In genomic region chrX:18893536-18893935, GRCh38 we compare ENCODE assay signal across 25 cellular contexts.
DNase-seq lines count a peak whose midpoint lies in the region; ATAC-seq, FAIRE-seq and TF ChIP-seq lines count a peak whose summit lies in the region.
"Had no signal": no experiment of that assay in that cellular context is flagged by ENCODE, and none has a peak within 500 bp of the region (broad histone marks: within the 10 kb centered on the region; RNA-seq: fewer than 3 reads in every experiment).

No MANE protein-coding gene starts in this region.

- TF ChIP-seq CTCF in chondrocyte (IDR thresholded peaks at IDR 0.05): no peak

- H3K36me3 Mint-ChIP-seq in chondrocyte (ENCODE audit: low read depth): peaks cover 2% of the 10 kb centered on the region
- H3K36me3 Mint-ChIP-seq in activated naive CD8-positive, alpha-beta T cell treated with anti-CD3 and anti-CD28 coated beads for 36 hours: no peaks in the 10 kb centered on the region

- ATAC-seq in left lobe of liver: peak; percentile 7
- ATAC-seq: A549, GM12878, GM23338, HCT116 had no signal

- intact Hi-C loops in posterior vena cava (cut with DNase I): loop anchor here (5.0 to 10.0 kb wide), 3 partner anchors 219 to 479 kb away; partner anchors contain the start of gene RS1 (in 1 of the 2)

- FAIRE-seq in urothelium cell line (lab: Jason Lieb, UNC): no peak
- FAIRE-seq: A549, D721Med, GM12878, GM19239 had no signal

- H3K4me1 Mint-ChIP-seq in chondrocyte (ENCODE audit: low read depth): peaks cover 19% of the 10 kb centered on the region
- H3K4me1 Mint-ChIP-seq in activated naive CD8-positive, alpha-beta T cell treated with anti-CD3 and anti-CD28 coated beads for 36 hours: peaks cover 4% of the 10 kb centered on the region
- H3K4me1 Mint-ChIP-seq: CD14-positive monocyte; CD8-positive, alpha-beta memory T cell had no signal

- H3K4me3 Mint-ChIP-seq in chondrocyte (ENCODE audit: unreplicated experiment): no peak overlapping the region
- H3K4me3 Mint-ChIP-seq in activated naive CD8-positive, alpha-beta T cell treated with anti-CD3 and anti-CD28 coated beads for 36 hours: no peak overlapping the region
- H3K4me3 Mint-ChIP-seq: CD14-positive monocyte; CD4-positive, alpha-beta T cell; CD8-positive, alpha-beta memory T cell; GM23338; H9 had no signal

- peaks cover 3% of the 10 kb centered on the region for H3K9me3 Mint-ChIP-seq in chondrocyte (ENCODE audit: low read depth)
- H3K9me3 Mint-ChIP-seq in activated naive CD8-positive, alpha-beta T cell treated with anti-CD3 and anti-CD28 coated beads for 36 hours: no peaks in the 10 kb centered on the region
- H3K9me3 Mint-ChIP-seq: CD4-positive, alpha-beta T cell; GM23338 had no signal

- no peaks in the 10 kb centered on the region for H3K27me3 Mint-ChIP-seq in chondrocyte (ENCODE audit: low read depth)
- no peaks in the 10 kb centered on the region for H3K27me3 Mint-ChIP-seq in activated naive CD8-positive, alpha-beta T cell treated with anti-CD3 and anti-CD28 coated beads for 36 hours
- H3K27me3 Mint-ChIP-seq: CD4-positive, alpha-beta T cell; CD8-positive, alpha-beta memory T cell had no signal

- DNase-seq in chondrocyte (ENCODE audit: low spot score) (peak; percentile 67), left lobe of liver (ENCODE audit: low spot score) (no peak), posterior vena cava (ENCODE audit: low spot score) (peak; percentile 49), urothelium cell line (ENCODE audit: low spot score) (no peak)
- no peak for DNase-seq in effector CD4-positive, alpha-beta T cell
- DNase-seq in activated T-cell treated with anti-CD3 and anti-CD28 coated beads, Interleukin-2, amount 50 U/mL, for 1 hour: no peak
- no peak for DNase-seq in activated naive CD8-positive, alpha-beta T cell treated with anti-CD3 and anti-CD28 coated beads for 36 hours
- DNase-seq: 8988T; ACHN; AML-193; BE2C; CD4-positive, alpha-beta T cell; CD8-positive, alpha-beta memory T cell; DMS 273 treated with DMSO at 0.1 percent for 48 hours; DMS79; EL; GDM1 had no signal

- no peak overlapping the region for H3K27ac Mint-ChIP-seq in chondrocyte (ENCODE audit: unreplicated experiment)
- no peak overlapping the region for H3K27ac Mint-ChIP-seq in activated naive CD8-positive, alpha-beta T cell treated with anti-CD3 and anti-CD28 coated beads for 36 hours
- H3K27ac Mint-ChIP-seq: CD14-positive monocyte; CD4-positive, alpha-beta T cell; CD8-positive, alpha-beta memory T cell; GM23338; H9 had no signal

Comparison
In these comparisons a context has a peak if more than half of its experiments do, and no peak if none do; other contexts are left out.
1. DNase-seq: peak in chondrocyte (single experiment) and posterior vena cava (single experiment); none in left lobe of liver (single experiment), effector CD4-positive, alpha-beta T cell (single experiment), activated T-cell treated with anti-CD3 and anti-CD28 coated beads, Interleukin-2, amount 50 U/mL, for 1 hour (single experiment), urothelium cell line (single experiment) and activated naive CD8-positive, alpha-beta T cell treated with anti-CD3 and anti-CD28 coated beads for 36 hours (single experiment).